Comparison of ENCODE assay signal across 9 cellular contexts in the genomic region with DNA sequence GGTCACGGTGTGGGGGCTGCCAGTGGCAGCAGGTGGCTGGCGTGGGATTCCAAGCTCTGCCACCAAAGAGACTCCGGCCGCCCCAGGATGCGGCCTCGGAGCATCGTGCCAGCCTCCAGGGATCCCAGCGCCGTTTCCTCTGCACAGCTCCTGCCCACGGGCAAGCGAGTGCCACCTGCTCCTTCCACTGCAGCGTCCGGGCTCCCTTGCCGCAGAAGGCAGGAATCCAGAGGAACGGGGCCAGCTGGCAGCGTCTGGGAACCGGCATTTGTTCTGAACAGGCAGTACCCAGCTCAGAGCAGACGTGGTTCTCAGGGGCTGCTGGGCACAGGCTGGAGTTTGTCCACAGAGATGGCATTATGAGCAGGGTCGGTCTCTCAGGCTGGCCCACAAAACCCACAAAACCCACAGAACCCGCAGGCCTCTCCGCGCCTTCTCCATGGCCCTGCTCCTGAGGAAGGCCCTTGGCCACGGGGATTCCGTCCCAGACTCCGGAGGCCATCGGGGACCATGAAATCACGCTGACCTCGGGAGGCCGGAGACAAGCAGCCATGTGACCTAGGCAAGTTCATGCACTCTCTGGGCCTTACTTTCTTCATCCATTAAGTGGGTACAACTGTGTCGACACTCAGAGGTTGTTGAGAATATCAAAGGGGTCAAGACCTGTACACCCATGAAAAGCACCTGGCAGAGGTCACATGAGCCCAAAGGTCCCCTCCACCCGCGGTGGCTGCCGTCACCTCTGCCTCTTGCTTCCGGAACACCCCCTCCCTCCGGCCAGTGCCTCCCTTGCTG. TPM values are rescaled to one million over a fixed set of nuclear protein-coding genes. Genes with fewer than 3 reads are reported as not detected.
DNase-seq lines count a peak whose midpoint lies in the region; ATAC-seq, FAIRE-seq and TF ChIP-seq lines count a peak whose summit lies in the region.
"Had no signal": no experiment of that assay in that cellular context is flagged by ENCODE, and none has a peak within 500 bp of the region (broad histone marks: within the 10 kb centered on the region; RNA-seq: fewer than 3 reads in every experiment).

No MANE protein-coding gene starts in this region.

- H3K4me2 ChIP-seq in GM12878 (ENCODE audit: control insufficient read depth, insufficient read depth) = peak overlapping the region; percentile 66; the same call in 1 of the 2 replicates

- ATAC-seq in GM12878 (no peak; the same call in 2 of the 3 replicates), GM18873 (IDR thresholded peaks at IDR 0.05; ENCODE audit: low FRiP score, unreplicated experiment) (no peak), GM21381 (IDR thresholded peaks at IDR 0.05; ENCODE audit: unreplicated experiment) (no peak)

- no peak overlapping the region for H3K4me3 ChIP-seq in GM12878

- H2AFZ ChIP-seq in GM12878 (ENCODE audit: control insufficient read depth, low read depth, low read length) = no peak overlapping the region

- no peak overlapping the region for H3K9ac ChIP-seq in GM12878 (ENCODE audit: control insufficient read depth, insufficient read depth, low read length)

- no TSS peak for BruUV-seq in GM12878 (replicated peaks; lab: Mats Ljungman, UMichigan)

- H3K36me3 ChIP-seq in GM12878 (ENCODE audit: control insufficient read depth in 2 of 2, insufficient read depth in 2 of 2, low read length in 1 of 2) = peaks cover 9 to 12% of the 10 kb centered on the region in 2 experiments; a peak in 3 of 4 replicates

- H3K4me1 ChIP-seq in GM12878 (ENCODE audit: control insufficient read depth, insufficient read depth, low read length) = peaks cover 12% of the 10 kb centered on the region

- H4K20me1 ChIP-seq in GM12878 (ENCODE audit: control insufficient read depth, insufficient read depth) = no peaks in the 10 kb centered on the region

- 73% methylated on average over 35 of the region's 35 CpGs for WGBS in GM12878 (ENCODE audit: insufficient coverage, insufficient replicate concordance, low lambda C conversion rate, missing lambda C conversion rate)

- no peak for FAIRE-seq in GM12878 (lab: Jason Lieb, UNC)

- TF ChIP-seq EP300 in GM12878 (IDR thresholded peaks at IDR 0.05; ENCODE audit: borderline replicate concordance in 1 of 2, control insufficient read depth in 1 of 2, low read depth in 2 of 2, low read length in 2 of 2) = no peak

- no peak overlapping the region for H3K27ac ChIP-seq in GM12878 (ENCODE audit: control insufficient read depth, insufficient read depth)
- peak overlapping the region; percentile 96 for H3K27ac ChIP-seq in layer of hippocampus (ENCODE audit: low read depth, low read length)

- POLR2A ChIA-PET in GM12878 (lab: Charles Lee) = interaction anchor here (0.6 to 4.3 kb wide), 6 partner anchors 17 to 262 kb away, joined by 3 to 48 read pairs (median 8); no protein-coding TSS in a partner anchor

- no peaks in the 10 kb centered on the region for H3K9me3 ChIP-seq in GM12878 (replicated peaks; ENCODE audit: control insufficient read depth, insufficient read depth, low read length)

- in situ Hi-C loops in GM12878 (cut with MboI) = loop anchor here (10.0 kb wide), 1 partner anchor 209 kb away; no protein-coding TSS in a partner anchor

- TF ChIP-seq RAD21 in GM12878 (IDR thresholded peaks at IDR 0.05; ENCODE audit: insufficient read depth, low read depth, low read length) = no peak

- CTCF ChIA-PET in GM12878 (lab: Yijun Ruan, JAX) = interaction anchor here (0.7 to 6.0 kb wide), 21 partner anchors 8 to 292 kb away, joined by 3 to 112 read pairs (median 5); no protein-coding TSS in a partner anchor

- intact Hi-C loops in GM12878 (cut with micrococcal nuclease; ENCODE audit: unreplicated experiment) = no loop called here

- DNase-seq in NCI-H1092 treated with DMSO at 0.1 percent for 48 hours (lab: John Stamatoyannopoulos, UW) = peak; percentile 68
- no peak for DNase-seq in GM12878 (ENCODE audit: low read depth, low spot score)
- peak; percentile 90 for DNase-seq in superior temporal gyrus (ENCODE audit: extremely low spot score)
- DNase-seq in T1000 (lab: John Stamatoyannopoulos, UW) = no peak
- DNase-seq in NCI-H1048 (lab: John Stamatoyannopoulos, UW) = no peak
- DNase-seq: NCI-H526 had no signal

- TF ChIP-seq POLR2A in GM12878 (IDR thresholded peaks at IDR 0.05; ENCODE audit: low read depth, low read length) = no peak

- TF ChIP-seq CTCF in GM12878 (IDR thresholded peaks at IDR 0.05 in 2 of 3, conservative IDR thresholded peaks at IDR 0.05 in 1 of 3; ENCODE audit: control insufficient read depth in 2 of 3, extremely low read depth in 1 of 3, insufficient read depth in 1 of 3, low read depth in 3 of 3, low read length in 3 of 3) = no peak

- H3K27me3 ChIP-seq in GM12878 (replicated peaks in 1 of 2; ENCODE audit: control insufficient read depth in 2 of 2, insufficient read depth in 2 of 2, low read length in 1 of 2) (no peaks in the 10 kb centered on the region), layer of hippocampus (ENCODE audit: control insufficient read depth, insufficient read depth, low read length) (no peaks in the 10 kb centered on the region)

- H3K79me2 ChIP-seq in GM12878 (ENCODE audit: control insufficient read depth, insufficient read depth, low read length) = peaks cover 7% of the 10 kb centered on the region; the same call in 1 of the 2 replicates

- RAD21 ChIA-PET in GM12878 (lab: Charles Lee; ENCODE audit: unreplicated experiment) = interaction anchor here (0.8 to 2.8 kb wide), 18 partner anchors 11 to 269 kb away, joined by 3 to 48 read pairs (median 4); no protein-coding TSS in a partner anchor

- SMC1A ChIA-PET in GM12878 (lab: Charles Lee; ENCODE audit: uncharacterized antibody, unreplicated experiment) = interaction anchor here (0.6 to 3.6 kb wide), 15 partner anchors 20 to 208 kb away, joined by 3 to 54 read pairs (median 4); no protein-coding TSS in a partner anchor

TF ChIP-seq in GM12878, 131 proteins besides CTCF, POLR2A, EP300 and RAD21 (continues in another document):
- 0 out of 2 replicates have a peak, but pooled peaks have one; percentile 27 for TF ChIP-seq CBFB (IDR thresholded peaks at IDR 0.05; ENCODE audit: low read depth)

RNA-seq across cellular contexts. Expression of a gene that starts 17.8 kb away (rescaled TPM):
- 14.1 and 16.0 TPM in 2 replicates for total RNA-seq in GM12878 (2013; cell fraction: nucleolus; rRNA removed)
- 4.7 and 6.7 TPM in 2 replicates for total RNA-seq in GM12878 (2014; rRNA removed)
- 2.0 and 2.8 TPM in 2 replicates for total RNA-seq in GM12878 (2014; rRNA removed; fragmentation: Illumina TruSeq; extraction: Trizol)
- 15.9 and 19.6 TPM in 2 replicates for total RNA-seq in GM12878 (2021)
- polyA plus RNA-seq in GM12878 (2011; ENCODE audit: low read depth) = 1.1 TPM
- 0.61 and 2.0 TPM in 2 replicates for polyA plus RNA-seq in GM12878 (2011; rRNA removed)
- polyA plus RNA-seq in GM12878 (2011; cell fraction: cytosol; rRNA removed) = 2.1 and 3.8 TPM in 2 replicates
- polyA plus RNA-seq in GM12878 (2011; cell fraction: nucleus; rRNA removed) = 5.4 and 10.5 TPM in 2 replicates
- 3.4 TPM in 2 replicates for polyA plus RNA-seq in GM12878 (2012)
- 0.95 and 2.7 TPM in 2 replicates for polyA plus RNA-seq in GM12878 (2014; fragmentation: Illumina TruSeq; extraction: Trizol)
- 1 to 10 TPM in 1 of 2 experiments, under 1 TPM in 1; 0.80 to 1.1 TPM for polyA plus RNA-seq in GM12878 (2014; fragmentation: Nextera tagmentation; extraction: Ambion mirVana)
- polyA plus RNA-seq in GM12878 (2014; rRNA removed) = 10.0 and 11.3 TPM in 2 replicates
- polyA plus RNA-seq in GM12878 (2016; fragmentation: Nextera tagmentation; extraction: Ambion mirVana) = 10 to 100 TPM; 13.6 to 14.8 TPM
- 4.2 and 6.3 TPM in 2 replicates for polyA minus RNA-seq in GM12878 (2011; rRNA and poly(A)+ RNA removed)
- polyA minus RNA-seq in GM12878 (2011; cell fraction: cytosol; rRNA and poly(A)+ RNA removed) = 4.8 and 5.6 TPM in 2 replicates
- polyA minus RNA-seq in GM12878 (2011; cell fraction: nucleus; rRNA and poly(A)+ RNA removed) = 3.7 and 7.7 TPM in 2 replicates

RNA-seq across cellular contexts. Expression of a gene that starts 34.6 kb away (rescaled TPM):
- total RNA-seq in GM12878 (2013; cell fraction: nucleolus; rRNA removed) = 1,974 and 2,098 TPM in 2 replicates
- total RNA-seq in GM12878 (2014; rRNA removed) (5,201 and 6,104 TPM in 2 replicates), GM12878 (2014; rRNA removed; fragmentation: Illumina TruSeq; extraction: Trizol) (5,689 and 6,359 TPM in 2 replicates), GM12878 (2021) (16,196 and 16,641 TPM in 2 replicates)
- 7,864 TPM for polyA plus RNA-seq in GM12878 (2011; ENCODE audit: low read depth)
- polyA plus RNA-seq in GM12878 (2011; rRNA removed) (1,147 and 2,786 TPM in 2 replicates), GM12878 (2014; fragmentation: Illumina TruSeq; extraction: Trizol) (10,962 and 12,114 TPM in 2 replicates), GM12878 (2014; fragmentation: Nextera tagmentation; extraction: Ambion mirVana) (over 10,000 TPM; 10,715 to 12,414 TPM), GM12878 (2014; rRNA removed) (5,798 and 7,688 TPM in 2 replicates), GM12878 (2016; fragmentation: Nextera tagmentation; extraction: Ambion mirVana) (over 10,000 TPM; 31,192 to 31,914 TPM)
- polyA plus RNA-seq in GM12878 (2011; cell fraction: cytosol; rRNA removed) = 3,130 and 4,314 TPM in 2 replicates
- polyA plus RNA-seq in GM12878 (2011; cell fraction: nucleus; rRNA removed) = 6,255 and 8,387 TPM in 2 replicates
- polyA plus RNA-seq in GM12878 (2012) = 9,522 and 10,892 TPM in 2 replicates
- 3,368 and 4,052 TPM in 2 replicates for polyA minus RNA-seq in GM12878 (2011; rRNA and poly(A)+ RNA removed)
- 3,847 and 4,043 TPM in 2 replicates for polyA minus RNA-seq in GM12878 (2011; cell fraction: cytosol; rRNA and poly(A)+ RNA removed)
- 1,573 and 2,410 TPM in 2 replicates for polyA minus RNA-seq in GM12878 (2011; cell fraction: nucleus; rRNA and poly(A)+ RNA removed)

Comparison
In these comparisons a context has a peak if more than half of its experiments do, and no peak if none do; other contexts are left out.
1. DNase-seq: peak in NCI-H1092 treated with DMSO at 0.1 percent for 48 hours (single experiment) and superior temporal gyrus (single experiment); none in GM12878 (single experiment), T1000 (single experiment) and NCI-H1048 (single experiment).